17 cellular contexts compared by ENCODE assay signal in genomic region chr2:85774126-85774978, GRCh38. TPM values are rescaled to one million over a fixed set of nuclear protein-coding genes. Genes with fewer than 3 reads are reported as not detected.
A peak's percentile ranks its signal among the peaks of the same experiment; 100 is the strongest.
DNase-seq lines count a peak whose midpoint lies in the region; ATAC-seq and TF ChIP-seq lines count a peak whose summit lies in the region.
"Had no signal": no experiment of that assay in that cellular context is flagged by ENCODE, and none has a peak within 500 bp of the region (broad histone marks: within the 10 kb centered on the region; RNA-seq: fewer than 3 reads in every experiment).

No MANE protein-coding gene starts in this region.

- no peak for TF ChIP-seq EP300 in tibial nerve (IDR thresholded peaks at IDR 0.05)

- H3K27me3 Mint-ChIP-seq in neural crest cell (ENCODE audit: low read depth), result no peaks in the 10 kb centered on the region

- in situ Hi-C loops in HAP-1 (cut with MboI; ENCODE audit: low sequenced_read_pairs), result no loop called here

- no peaks in the 10 kb centered on the region for H3K9me3 ChIP-seq in SJCRH30 (replicated peaks)
- no peaks in the 10 kb centered on the region for H3K9me3 ChIP-seq in tibial nerve
- H3K9me3 ChIP-seq in HAP-1, result no peaks in the 10 kb centered on the region
- H3K9me3 ChIP-seq: left lung had no signal

- TF ChIP-seq CTCF in neural crest cell (conservative IDR thresholded peaks at IDR 0.05) (no peak), tibial nerve (IDR thresholded peaks at IDR 0.05) (no peak)

- H3K27ac ChIP-seq in SJCRH30 (peak overlapping the region; percentile 97), tibial nerve (peak overlapping the region; percentile 73 to 94 (median 85))
- H3K27ac ChIP-seq: HL-60, KMS-11 had no signal

- TF ChIP-seq POLR2A in tibial nerve (IDR thresholded peaks at IDR 0.05), result no peak

- peaks cover 80% of the 10 kb centered on the region for H3K36me3 ChIP-seq in SJCRH30
- H3K36me3 ChIP-seq in tibial nerve, result peaks cover 0 to 35% (median 0%) of the 10 kb centered on the region in 3 donors
- no peaks in the 10 kb centered on the region for H3K36me3 ChIP-seq in HAP-1 (replicated peaks)

- peak overlapping the region; percentile 51 for H3K4me3 Mint-ChIP-seq in neural crest cell
- H3K4me3 Mint-ChIP-seq: stimulated activated naive CD8-positive, alpha-beta T cell treated with anti-CD3 and anti-CD28 coated beads, Interleukin-15, Interleukin-2, amounts not matched to agents 100 ng/mL and 50 ng/mL, for 24 hours had no signal

- no peak overlapping the region for H3K27ac Mint-ChIP-seq in neural crest cell (ENCODE audit: unreplicated experiment)
- H3K27ac Mint-ChIP-seq: stimulated activated naive CD8-positive, alpha-beta T cell treated with anti-CD3 and anti-CD28 coated beads, Interleukin-15, Interleukin-2, amounts not matched to agents 100 ng/mL and 50 ng/mL, for 24 hours had no signal

- H3K4me3 ChIP-seq in SJCRH30, result no peak overlapping the region
- no peak overlapping the region for H3K4me3 ChIP-seq in tibial nerve
- H3K4me3 ChIP-seq in HAP-1, result no peak overlapping the region
- H3K4me3 ChIP-seq: left lung had no signal

- WGBS in tibial nerve, 2 donors, result 82 to 91% methylated on average over 8 to 9 of the region's 9 CpGs

- intact Hi-C loops in Right ventricle myocardium superior (cut with DNase I), result no loop called here

- no peaks in the 10 kb centered on the region for H3K36me3 Mint-ChIP-seq in neural crest cell (ENCODE audit: low read depth)

- no peaks in the 10 kb centered on the region for H3K9me3 Mint-ChIP-seq in neural crest cell
- H3K9me3 Mint-ChIP-seq: stimulated activated naive CD8-positive, alpha-beta T cell treated with anti-CD3 and anti-CD28 coated beads, Interleukin-15, Interleukin-2, amounts not matched to agents 100 ng/mL and 50 ng/mL, for 24 hours had no signal

- DNase-seq in SJCRH30, result no peak
- peak; percentile 42 for DNase-seq in Right ventricle myocardium superior
- DNase-seq in neural crest cell (ENCODE audit: low read depth, low spot score), result no peak
- no peak for DNase-seq in tibial nerve (ENCODE audit: low spot score in 2 of 2)
- DNase-seq in HAP-1 (ENCODE audit: low spot score in 2 of 2), result no peak
- DNase-seq in SKM-1 (lab: John Stamatoyannopoulos, UW; ENCODE audit: unreplicated experiment), result no peak
- DNase-seq in NCI-H526 treated with DMSO at 0.1 percent for 48 hours (lab: John Stamatoyannopoulos, UW), result no peak
- DNase-seq: activated effector memory CD4-positive, alpha-beta T cell treated with Interleukin-2 at 50 U/mL for 16 hours; Calu3; GF-D8; NCI-H1105 treated with DMSO at 0.1 percent for 48 hours; NCI-H2171 treated with DMSO at 0.1 percent for 48 hours had no signal

- no peaks in the 10 kb centered on the region for H3K27me3 ChIP-seq in SJCRH30
- H3K27me3 ChIP-seq in tibial nerve, result no peaks in the 10 kb centered on the region
- no peaks in the 10 kb centered on the region for H3K27me3 ChIP-seq in HAP-1 (ENCODE audit: low read depth)

- ATAC-seq in Right ventricle myocardium superior (ENCODE audit: poor library complexity) (peak; percentile 36), HG03039 (IDR thresholded peaks at IDR 0.05; ENCODE audit: unreplicated experiment) (no peak)
- ATAC-seq: left lung had no signal

- H3K4me1 ChIP-seq in SJCRH30, result peaks cover 55% of the 10 kb centered on the region
- H3K4me1 ChIP-seq in tibial nerve, result peaks cover 15 to 97% (median 84%) of the 10 kb centered on the region in 4 donors
- no peaks in the 10 kb centered on the region; the same call in none of the 2 replicates for H3K4me1 ChIP-seq in HAP-1

- H3K4me1 Mint-ChIP-seq in neural crest cell, result peaks cover 43% of the 10 kb centered on the region

RNA-seq across cellular contexts. Expression of gene ATOH8, which starts 20.6 kb away (rescaled TPM):
- 98.9 and 107 TPM in 2 replicates for total RNA-seq in SJCRH30 (2014; rRNA removed; shearing (Covaris generic))
- 25.8 TPM for total RNA-seq in Right ventricle myocardium superior
- total RNA-seq in neural crest cell, result 6.9 and 7.7 TPM in 2 replicates
- 100 to 1,000 TPM in 3 of 4 donors, 10 to 100 TPM in 1; 98.0 to 170 (median 119) TPM for total RNA-seq in tibial nerve
